In genomic region chr10:45657033-45657926, GRCh38 we compare ENCODE assay signal across 2 cellular contexts.
A peak's percentile ranks its signal among the peaks of the same experiment; 100 is the strongest.
TF ChIP-seq lines count a peak whose summit lies in the region.

No MANE protein-coding gene starts in this region.

TF ChIP-seq in HepG2, 621 proteins besides CTCF, POLR2A, EP300 and RAD21:
- TF ChIP-seq CHCHD3 (CRISPR knock-in tag; IDR thresholded peaks at IDR 0.05), result no peak
- TF ChIP-seq ZNF503 (CRISPR knock-in tag; IDR thresholded peaks at IDR 0.05), result no peak
- no peak for TF ChIP-seq RFX1 (IDR thresholded peaks at IDR 0.05)
- no peak for TF ChIP-seq IRF1 (CRISPR knock-in tag; IDR thresholded peaks at IDR 0.05; ENCODE audit: low read depth)
- TF ChIP-seq PRPF4 (IDR thresholded peaks at IDR 0.05; ENCODE audit: low read depth, low read length, poor library complexity, severe bottlenecking), result no peak
- TF ChIP-seq CEBPB (IDR thresholded peaks at IDR 0.05; ENCODE audit: borderline replicate concordance, low read depth, low read length), result peak; percentile 31; the same call in 1 of the 2 replicates
- no peak for TF ChIP-seq TRIM24 (CRISPR knock-in tag; IDR thresholded peaks at IDR 0.05)
- TF ChIP-seq TCF12 (IDR thresholded peaks at IDR 0.05), result no peak
- no peak for TF ChIP-seq TCF12 (CRISPR knock-in tag; IDR thresholded peaks at IDR 0.05)

TF ChIP-seq in GM12878, 131 proteins besides CTCF, POLR2A, EP300 and RAD21:
- 0 out of 2 replicates have a peak, but pooled peaks have one; percentile 59 for TF ChIP-seq ZNF24 (IDR thresholded peaks at IDR 0.05)
- 0 out of 2 replicates have a peak, but pooled peaks have one; percentile 7 for TF ChIP-seq CHD4 (IDR thresholded peaks at IDR 0.05)
- TF ChIP-seq ZSCAN29 (IDR thresholded peaks at IDR 0.05), result no peak
